25 cellular contexts compared by ENCODE assay signal in the genomic region with DNA sequence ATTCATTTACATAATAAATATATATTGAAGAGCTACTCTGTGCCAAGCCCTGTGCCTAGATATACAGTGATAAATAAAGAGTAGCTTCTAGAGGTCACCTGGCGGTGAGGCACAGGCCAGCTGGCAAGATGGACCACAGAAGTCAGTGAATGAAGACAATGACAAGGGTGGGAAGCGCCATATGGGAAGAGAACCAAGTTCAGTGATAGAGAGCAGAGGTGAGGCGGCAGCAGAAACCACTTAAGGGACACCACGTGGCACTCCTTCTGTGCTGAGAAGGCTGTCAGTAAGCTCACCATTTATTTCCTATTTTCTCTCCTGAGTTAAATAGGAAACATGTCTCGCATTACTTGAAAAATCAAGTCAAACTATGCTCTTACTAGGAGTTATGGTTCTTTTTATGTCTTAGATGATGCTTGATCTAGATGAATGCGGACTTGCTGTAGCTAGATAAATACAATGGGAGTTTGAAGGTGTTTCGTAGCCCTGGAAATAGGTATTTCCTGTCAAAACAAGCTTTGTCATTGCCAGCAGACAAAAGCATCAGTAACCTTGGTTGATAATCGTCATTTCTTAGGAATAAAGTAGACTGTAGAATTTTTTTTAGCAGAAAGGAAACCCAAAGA. TPM values are rescaled to one million over a fixed set of nuclear protein-coding genes. Genes with fewer than 3 reads are reported as not detected.
DNase-seq lines count a peak whose midpoint lies in the region; ATAC-seq, FAIRE-seq and TF ChIP-seq lines count a peak whose summit lies in the region.
"Had no signal": no experiment of that assay in that cellular context is flagged by ENCODE, and none has a peak within 500 bp of the region (broad histone marks: within the 10 kb centered on the region; RNA-seq: fewer than 3 reads in every experiment).

No MANE protein-coding gene starts in this region.

- H3K4me3 ChIP-seq in right cardiac atrium (ENCODE audit: low read length), result no peak overlapping the region
- H3K4me3 ChIP-seq: breast epithelium, dorsolateral prefrontal cortex, suprapubic skin had no signal

- no peaks in the 10 kb centered on the region for H3K27me3 ChIP-seq in right cardiac atrium (ENCODE audit: control insufficient read depth, insufficient read depth)
- H3K27me3 ChIP-seq: breast epithelium had no signal

- H3K9me3 Mint-ChIP-seq in naive thymus-derived CD8-positive, alpha-beta T cell, result no peaks in the 10 kb centered on the region
- H3K9me3 Mint-ChIP-seq: activated T-cell treated with anti-CD3 and anti-CD28 coated beads, Interleukin-2, amount 50 U/mL, for 72 hours; memory B cell had no signal

- TF ChIP-seq POLR2A in GM12891 (IDR thresholded peaks at IDR 0.05; ENCODE audit: low read depth, low read length), result no peak

- no peaks in the 10 kb centered on the region for H3K27me3 Mint-ChIP-seq in naive thymus-derived CD8-positive, alpha-beta T cell
- H3K27me3 Mint-ChIP-seq: activated CD4-positive, alpha-beta T cell treated with anti-CD3 and anti-CD28 coated beads for 36 hours; activated CD8-positive, alpha-beta memory T cell treated with anti-CD3 and anti-CD28 coated beads, Interleukin-2, amount 10 ng/mL, durations not matched to agents 7 days and 5 days; activated naive CD4-positive, alpha-beta T cell treated with anti-CD3 and anti-CD28 coated beads, Interleukin-2, amount 10 ng/mL, durations not matched to agents 7 days and 5 days; memory B cell had no signal

- H3K4me3 Mint-ChIP-seq in naive thymus-derived CD8-positive, alpha-beta T cell, result peak overlapping the region in 4 of 10 donors; percentile 24 to 59 (median 53)
- H3K4me3 Mint-ChIP-seq: activated CD4-positive, alpha-beta T cell treated with anti-CD3 and anti-CD28 coated beads for 36 hours; activated CD8-positive, alpha-beta memory T cell treated with anti-CD3 and anti-CD28 coated beads, Interleukin-2, amount 10 ng/mL, durations not matched to agents 7 days and 5 days; activated naive CD4-positive, alpha-beta T cell treated with anti-CD3 and anti-CD28 coated beads, Interleukin-2, amount 10 ng/mL, durations not matched to agents 7 days and 5 days; activated T-cell treated with anti-CD3 and anti-CD28 coated beads, Interleukin-2, amount 50 U/mL, for 72 hours; CD14-positive monocyte; memory B cell; T-helper 1 cell treated with Interleukin-12 subunit alpha and Interleukin-12 subunit beta and Interleukin-4 antibody, amounts not matched to agents 30 μg/mL and 1 μg/mL, for 36 hours had no signal

- 83% methylated on average over 8 of the region's 8 CpGs for WGBS in right cardiac atrium

- peak overlapping the region in 2 of 10 donors; percentile 59 to 61 for H3K27ac Mint-ChIP-seq in naive thymus-derived CD8-positive, alpha-beta T cell
- H3K27ac Mint-ChIP-seq: activated CD4-positive, alpha-beta T cell treated with anti-CD3 and anti-CD28 coated beads for 36 hours; activated CD8-positive, alpha-beta memory T cell treated with anti-CD3 and anti-CD28 coated beads, Interleukin-2, amount 10 ng/mL, durations not matched to agents 7 days and 5 days; activated naive CD4-positive, alpha-beta T cell treated with anti-CD3 and anti-CD28 coated beads, Interleukin-2, amount 10 ng/mL, durations not matched to agents 7 days and 5 days; activated T-cell treated with anti-CD3 and anti-CD28 coated beads, Interleukin-2, amount 50 U/mL, for 72 hours; memory B cell; T-helper 1 cell treated with Interleukin-12 subunit alpha and Interleukin-12 subunit beta and Interleukin-4 antibody, amounts not matched to agents 30 μg/mL and 1 μg/mL, for 36 hours had no signal

- intact Hi-C loops in left ventricle myocardium superior (cut with micrococcal nuclease), result no loop called here
- intact Hi-C loops in right cardiac atrium (cut with DNase I), result no loop called here

- ATAC-seq in left ventricle myocardium superior (peak; percentile 51), right cardiac atrium (no peak)
- ATAC-seq in naive thymus-derived CD8-positive, alpha-beta T cell, result peak; percentile 56 to 63
- ATAC-seq: activated CD4-positive, alpha-beta T cell treated with anti-CD3 and anti-CD28 coated beads for 36 hours; activated CD8-positive, alpha-beta memory T cell treated with anti-CD3 and anti-CD28 coated beads, Interleukin-2, amount 10 ng/mL, durations not matched to agents 7 days and 5 days; activated T-cell treated with anti-CD3 and anti-CD28 coated beads, Interleukin-2, amount 50 U/mL, for 72 hours had no signal

- peaks cover 0 to 48% (median 22%) of the 10 kb centered on the region in 3 donors for H3K36me3 Mint-ChIP-seq in naive thymus-derived CD8-positive, alpha-beta T cell

- H3K9me3 ChIP-seq in right cardiac atrium (ENCODE audit: control insufficient read depth, low read length), result no peaks in the 10 kb centered on the region
- H3K9me3 ChIP-seq: breast epithelium, suprapubic skin had no signal

- FAIRE-seq in GM12891 (lab: Jason Lieb, UNC), result no peak
- FAIRE-seq: endothelial cell of umbilical vein had no signal

- no peaks in the 10 kb centered on the region for H3K4me1 ChIP-seq in right cardiac atrium (ENCODE audit: control insufficient read depth, insufficient read depth, low read length)
- H3K4me1 ChIP-seq: breast epithelium had no signal

- DNase-seq in left ventricle myocardium superior, result no peak
- no peak for DNase-seq in right cardiac atrium
- DNase-seq in NCI-H69 (lab: John Stamatoyannopoulos, UW), result peak; percentile 3
- DNase-seq in naive thymus-derived CD8-positive, alpha-beta T cell, result peak in 1 of 10 donors; percentile 3
- DNase-seq in superior temporal gyrus (ENCODE audit: extremely low spot score), result no peak
- DNase-seq in GM12891 (ENCODE audit: insufficient read length, low spot score), result no peak
- no peak for DNase-seq in UCSD-AML1 (lab: John Stamatoyannopoulos, UW; ENCODE audit: unreplicated experiment)
- DNase-seq: activated CD4-positive, alpha-beta T cell treated with anti-CD3 and anti-CD28 coated beads for 36 hours; activated CD8-positive, alpha-beta memory T cell treated with anti-CD3 and anti-CD28 coated beads, Interleukin-2, amount 10 ng/mL, durations not matched to agents 7 days and 5 days; activated naive CD4-positive, alpha-beta T cell treated with anti-CD3 and anti-CD28 coated beads, Interleukin-2, amount 10 ng/mL, durations not matched to agents 7 days and 5 days; activated T-cell treated with anti-CD3 and anti-CD28 coated beads, Interleukin-2, amount 50 U/mL, for 72 hours; amygdala; HCEC 1CT; NCI-H187; occipital lobe had no signal

- POLR2A ChIA-PET in naive thymus-derived CD8-positive, alpha-beta T cell (lab: Charles Lee), result interaction anchor here (0.6 to 1.5 kb wide), 3 partner anchors 8 to 136 kb away, joined by 3 to 4 read pairs (median 3); a partner anchor contains a TSS

- no peak overlapping the region for H3K27ac ChIP-seq in right cardiac atrium (ENCODE audit: low read length)
- H3K27ac ChIP-seq: breast epithelium, dorsolateral prefrontal cortex, HL-60, suprapubic skin had no signal

- peaks cover 4 to 13% (median 5%) of the 10 kb centered on the region in 4 donors for H3K4me1 Mint-ChIP-seq in naive thymus-derived CD8-positive, alpha-beta T cell
- H3K4me1 Mint-ChIP-seq: memory B cell had no signal

TF ChIP-seq in GM12891, 5 proteins besides CTCF, POLR2A, EP300 and RAD21:
- TF ChIP-seq POU2F2 (IDR thresholded peaks at IDR 0.05; ENCODE audit: low read depth, low read length) (no peak), SPI1 (IDR thresholded peaks at IDR 0.05; ENCODE audit: low read depth, low read length) (no peak), POLR2AphosphoS5 (IDR thresholded peaks at IDR 0.05; ENCODE audit: low read depth, low read length) (no peak), TAF1 (IDR thresholded peaks at IDR 0.05; ENCODE audit: low read depth, low read length) (no peak), PAX5 (IDR thresholded peaks at IDR 0.05; ENCODE audit: insufficient read depth, low read length, severe bottlenecking) (no peak)

RNA-seq across cellular contexts. Expression of a gene that starts 17.8 kb away (rescaled TPM):
- 10.1 TPM for total RNA-seq in left ventricle myocardium superior
- total RNA-seq in right cardiac atrium, result 10 to 100 TPM in 1 of 4 donors, 1 to 10 TPM in 3; 3.3 to 12.4 (median 8.2) TPM
- polyA plus RNA-seq in right cardiac atrium, result 1.9 TPM
- 10 to 100 TPM; 13.6 to 16.3 TPM for total RNA-seq in naive thymus-derived CD8-positive, alpha-beta T cell
- polyA plus RNA-seq in naive thymus-derived CD8-positive, alpha-beta T cell, result 100 to 1,000 TPM; 137 to 235 (median 142) TPM
- 52.0 TPM for polyA plus RNA-seq in GM12891 (2012; ENCODE audit: low read depth, missing spikeins)
- total RNA-seq: endothelial cell of umbilical vein, NCI-H460, SK-MEL-5 had no signal

Comparison
In these comparisons a context has a peak if more than half of its experiments do, and no peak if none do; other contexts are left out.
1. ATAC-seq: peak in left ventricle myocardium superior (single experiment) and naive thymus-derived CD8-positive, alpha-beta T cell (2 of 2); none in right cardiac atrium (0 of 2).